In genomic region chr6:164035912-164036485, GRCh38 we compare ENCODE assay signal across 19 cellular contexts.
DNase-seq lines count a peak whose midpoint lies in the region; FAIRE-seq and TF ChIP-seq lines count a peak whose summit lies in the region.
"Had no signal": no experiment of that assay in that cellular context is flagged by ENCODE, and none has a peak within 500 bp of the region (broad histone marks: within the 10 kb centered on the region; RNA-seq: fewer than 3 reads in every experiment).

No MANE protein-coding gene starts in this region.

- no peaks in the 10 kb centered on the region for H3K36me3 ChIP-seq in hepatocyte (replicated peaks; ENCODE audit: insufficient read depth, low read depth)
- H3K36me3 ChIP-seq: spleen had no signal

- DNase-seq in DMS53 (lab: John Stamatoyannopoulos, UW) (peak; percentile 92), NCI-H1417 (lab: John Stamatoyannopoulos, UW) (peak in 2 of 3 experiments; percentile 63 to 90), NCI-H69 (lab: John Stamatoyannopoulos, UW) (peak; percentile 83), hepatocyte (ENCODE audit: low spot score) (peak; percentile 58), Ammon's horn (ENCODE audit: low spot score) (no peak), GM03348 (ENCODE audit: low spot score) (no peak), HTR-8/SVneo (ENCODE audit: insufficient read length, low spot score) (no peak), NCI-H2081 treated with DMSO at 0.1 percent for 48 hours (lab: John Stamatoyannopoulos, UW) (no peak)
- DNase-seq: activated CD4-positive, alpha-beta T cell treated with anti-CD3 and anti-CD28 coated beads, Interleukin-2, amount 50 U/mL, for 1 hour; activated CD8-positive, alpha-beta memory T cell treated with anti-CD3 and anti-CD28 coated beads, Interleukin-2, amount 50 U/mL, for 4 hours; activated gamma-delta T cell treated with Interleukin-2 at 50 U/mL for 16 hours; CD4-positive, CD25-positive, alpha-beta regulatory T cell; central memory CD4-positive, alpha-beta T cell; DMS79; left cardiac atrium; NCI-H446 treated with DMSO at 0.1 percent for 48 hours; psoas muscle; SHP77 treated with DMSO at 0.1 percent for 48 hours; spleen had no signal

- H3K9me2 ChIP-seq in hepatocyte (replicated peaks; ENCODE audit: insufficient read depth) = no peaks in the 10 kb centered on the region

- no peak for TF ChIP-seq CTCF in hepatocyte (IDR thresholded peaks at IDR 0.05; ENCODE audit: poor library complexity)

- H3K9me3 ChIP-seq in hepatocyte (ENCODE audit: low read depth) = no peaks in the 10 kb centered on the region
- H3K9me3 ChIP-seq: psoas muscle, spleen had no signal

- no peak overlapping the region for H2AFZ ChIP-seq in hepatocyte

- H3K4me2 ChIP-seq in hepatocyte = no peak overlapping the region

- H4K20me1 ChIP-seq in hepatocyte (ENCODE audit: insufficient read depth, poor library complexity, severe bottlenecking) = no peaks in the 10 kb centered on the region

- WGBS in hepatocyte (ENCODE audit: low lambda C conversion rate, missing lambda C conversion rate) = 49% methylated on average over 6 of the region's 6 CpGs

- no peak for FAIRE-seq in HTR-8/SVneo (lab: Jason Lieb, UNC)

- no peaks in the 10 kb centered on the region for H3K79me2 ChIP-seq in hepatocyte

- no peaks in the 10 kb centered on the region for H3K27me3 ChIP-seq in hepatocyte
- H3K27me3 ChIP-seq: spleen had no signal

- no peaks in the 10 kb centered on the region for H3K4me1 ChIP-seq in hepatocyte (ENCODE audit: insufficient read depth)
- H3K4me1 ChIP-seq: psoas muscle had no signal

- H3K27ac ChIP-seq in hepatocyte = peak overlapping the region; percentile 48
- H3K27ac ChIP-seq: psoas muscle, spleen had no signal

- H3K4me3 ChIP-seq in hepatocyte = no peak overlapping the region
- H3K4me3 ChIP-seq: psoas muscle, spleen had no signal

Comparison
In these comparisons a context has a peak if more than half of its experiments do, and no peak if none do; other contexts are left out.
1. DNase-seq: peak in DMS53 (single experiment), NCI-H1417 (2 of 3), NCI-H69 (single experiment) and hepatocyte (single experiment); none in Ammon's horn (single experiment), GM03348 (single experiment), HTR-8/SVneo (single experiment) and NCI-H2081 treated with DMSO at 0.1 percent for 48 hours (single experiment).